ENCODE assay signal across 8 cellular contexts in genomic region chr11:69010964-69011623, GRCh38. TPM values are rescaled to one million over a fixed set of nuclear protein-coding genes. Genes with fewer than 3 reads are reported as not detected.
A peak's percentile ranks its signal among the peaks of the same experiment; 100 is the strongest.
DNase-seq lines count a peak whose midpoint lies in the region; ATAC-seq, FAIRE-seq and TF ChIP-seq lines count a peak whose summit lies in the region.

No MANE protein-coding gene starts in this region.

- TF ChIP-seq POLR2A in uterus (IDR thresholded peaks at IDR 0.05): peak; percentile 75 to 77

- no peaks in the 10 kb centered on the region for H3K9me3 Mint-ChIP-seq in activated T-helper 1 cell treated with anti-CD3 and anti-CD28 coated beads, Interleukin-12 subunit alpha, Interleukin-12 subunit beta, Interleukin-2, Interleukin-4 antibody, amounts not matched to agents 30 ng/mL and 10 ng/mL and 1 ng/mL, durations not matched to agents 14 hours and 24 hours and 36 hours

- intact Hi-C loops in activated T-helper 1 cell treated with anti-CD3 and anti-CD28 coated beads, Interleukin-12 subunit alpha, Interleukin-12 subunit beta, Interleukin-2, Interleukin-4 antibody, amounts not matched to agents 30 ng/mL and 10 ng/mL and 1 ng/mL, durations not matched to agents 14 hours and 24 hours and 36 hours (cut with micrococcal nuclease): no loop called here
- intact Hi-C loops in uterus (cut with DNase I; ENCODE audit: low total_unique reads): loop anchor here (10.0 kb wide), 1 partner anchor 64 kb away; no protein-coding TSS in a partner anchor

- no peaks in the 10 kb centered on the region for H3K36me3 ChIP-seq in HUES6 (ENCODE audit: control insufficient read depth, insufficient read depth, low read length)
- H3K36me3 ChIP-seq in uterus: no peaks in the 10 kb centered on the region

- DNase-seq in AG09309 (ENCODE audit: low read depth) (peak; percentile 46), frontal cortex (ENCODE audit: low spot score in 2 of 2) (peak; percentile 74 to 79), omental fat pad (ENCODE audit: low spot score) (no peak), uterus (peak; percentile 88 to 89), DMS79 treated with DMSO at 0.1 percent for 48 hours (lab: John Stamatoyannopoulos, UW) (no peak)
- DNase-seq in activated T-helper 1 cell treated with anti-CD3 and anti-CD28 coated beads, Interleukin-12 subunit alpha, Interleukin-12 subunit beta, Interleukin-2, Interleukin-4 antibody, amounts not matched to agents 30 ng/mL and 10 ng/mL and 1 ng/mL, durations not matched to agents 14 hours and 24 hours and 36 hours (ENCODE audit: low spot score): peak; percentile 6

- TF ChIP-seq CTCF in AG09309 (IDR thresholded peaks at IDR 0.05; ENCODE audit: control insufficient read depth, insufficient read depth, low read depth, low read length, missing control alignments): no peak
- no peak for TF ChIP-seq CTCF in omental fat pad (IDR thresholded peaks at IDR 0.05)
- peak in 1 of 4 experiments; percentile 3 for TF ChIP-seq CTCF in uterus (IDR thresholded peaks at IDR 0.05)

- H3K9me3 ChIP-seq in HUES6 (ENCODE audit: control insufficient read depth, insufficient read depth, low read depth, low read length) (no peaks in the 10 kb centered on the region), uterus (no peaks in the 10 kb centered on the region)

- H3K27me3 ChIP-seq in HUES6 (ENCODE audit: control insufficient read depth, insufficient read depth, low read length) (no peaks in the 10 kb centered on the region), uterus (no peaks in the 10 kb centered on the region)

- H3K36me3 Mint-ChIP-seq in activated T-helper 1 cell treated with anti-CD3 and anti-CD28 coated beads, Interleukin-12 subunit alpha, Interleukin-12 subunit beta, Interleukin-2, Interleukin-4 antibody, amounts not matched to agents 30 ng/mL and 10 ng/mL and 1 ng/mL, durations not matched to agents 14 hours and 24 hours and 36 hours (ENCODE audit: low read depth): no peaks in the 10 kb centered on the region

- H3K9ac ChIP-seq in HUES6 (ENCODE audit: low read length): peak overlapping the region; percentile 31

- H3K4me3 ChIP-seq in AG09309 (ENCODE audit: control insufficient read depth, low read depth, low read length): peak overlapping the region; percentile 69
- peak overlapping the region; percentile 40 for H3K4me3 ChIP-seq in HUES6 (ENCODE audit: low read depth, low read length)
- peak overlapping the region; percentile 61 to 83 for H3K4me3 ChIP-seq in uterus

- H3K4me3 Mint-ChIP-seq in activated T-helper 1 cell treated with anti-CD3 and anti-CD28 coated beads, Interleukin-12 subunit alpha, Interleukin-12 subunit beta, Interleukin-2, Interleukin-4 antibody, amounts not matched to agents 30 ng/mL and 10 ng/mL and 1 ng/mL, durations not matched to agents 14 hours and 24 hours and 36 hours: no peak overlapping the region

- peaks cover 68% of the 10 kb centered on the region for H3K4me1 ChIP-seq in HUES6 (ENCODE audit: control insufficient read depth, insufficient read depth, low read length)
- H3K4me1 ChIP-seq in uterus: peaks cover 7 to 22% of the 10 kb centered on the region in 2 donors

- FAIRE-seq in frontal cortex (lab: Jason Lieb, UNC): no peak

- no peak overlapping the region for H3K27ac Mint-ChIP-seq in activated T-helper 1 cell treated with anti-CD3 and anti-CD28 coated beads, Interleukin-12 subunit alpha, Interleukin-12 subunit beta, Interleukin-2, Interleukin-4 antibody, amounts not matched to agents 30 ng/mL and 10 ng/mL and 1 ng/mL, durations not matched to agents 14 hours and 24 hours and 36 hours

- ATAC-seq in omental fat pad (ENCODE audit: low FRiP score) (peak; percentile 20), HG03196 (IDR thresholded peaks at IDR 0.05; ENCODE audit: unreplicated experiment) (no peak)

- peaks cover 17% of the 10 kb centered on the region for H3K27me3 Mint-ChIP-seq in activated T-helper 1 cell treated with anti-CD3 and anti-CD28 coated beads, Interleukin-12 subunit alpha, Interleukin-12 subunit beta, Interleukin-2, Interleukin-4 antibody, amounts not matched to agents 30 ng/mL and 10 ng/mL and 1 ng/mL, durations not matched to agents 14 hours and 24 hours and 36 hours (ENCODE audit: insufficient read depth)

- H3K4me1 Mint-ChIP-seq in activated T-helper 1 cell treated with anti-CD3 and anti-CD28 coated beads, Interleukin-12 subunit alpha, Interleukin-12 subunit beta, Interleukin-2, Interleukin-4 antibody, amounts not matched to agents 30 ng/mL and 10 ng/mL and 1 ng/mL, durations not matched to agents 14 hours and 24 hours and 36 hours (ENCODE audit: low read depth): no peaks in the 10 kb centered on the region

- H3K27ac ChIP-seq in HUES6 (ENCODE audit: low read depth, low read length) (no peak overlapping the region), uterus (peak overlapping the region; percentile 97 to 99)

RNA-seq across cellular contexts. Expression of gene MRGPRF, which starts 2.0 kb away (rescaled TPM):
- total RNA-seq in activated T-helper 1 cell treated with anti-CD3 and anti-CD28 coated beads, Interleukin-12 subunit alpha, Interleukin-12 subunit beta, Interleukin-2, Interleukin-4 antibody, amounts not matched to agents 30 ng/mL and 10 ng/mL and 1 ng/mL, durations not matched to agents 14 hours and 24 hours and 36 hours: not detected in 2 replicates
- total RNA-seq in frontal cortex: 1.2 TPM
- total RNA-seq in omental fat pad: 10 to 100 TPM; 27.8 to 59.4 (median 54.5) TPM
- total RNA-seq in uterus: 100 to 1,000 TPM in 1 of 4 donors, 10 to 100 TPM in 3; 52.6 to 173 (median 75.0) TPM

RNA-seq across cellular contexts. Expression of gene MRGPRD, which starts 30.3 kb away (rescaled TPM):
- total RNA-seq in activated T-helper 1 cell treated with anti-CD3 and anti-CD28 coated beads, Interleukin-12 subunit alpha, Interleukin-12 subunit beta, Interleukin-2, Interleukin-4 antibody, amounts not matched to agents 30 ng/mL and 10 ng/mL and 1 ng/mL, durations not matched to agents 14 hours and 24 hours and 36 hours: not detected in 2 replicates
- total RNA-seq in frontal cortex (not detected), omental fat pad (not detected), uterus (under 1 TPM in 1 of 4 donors, not detected in 3; 0.41 TPM)

RNA-seq across cellular contexts. Expression of gene TPCN2, which starts 37.6 kb away (rescaled TPM):
- total RNA-seq in activated T-helper 1 cell treated with anti-CD3 and anti-CD28 coated beads, Interleukin-12 subunit alpha, Interleukin-12 subunit beta, Interleukin-2, Interleukin-4 antibody, amounts not matched to agents 30 ng/mL and 10 ng/mL and 1 ng/mL, durations not matched to agents 14 hours and 24 hours and 36 hours: 17.4 and 19.2 TPM in 2 replicates
- 6.1 TPM for total RNA-seq in frontal cortex
- total RNA-seq in omental fat pad: 10 to 100 TPM; 11.8 to 23.3 (median 15.4) TPM
- total RNA-seq in uterus: 10 to 100 TPM in 3 of 4 donors, 1 to 10 TPM in 1; 5.6 to 54.6 (median 17.7) TPM

Comparison
In these comparisons a context has a peak if more than half of its experiments do, and no peak if none do; other contexts are left out.
1. DNase-seq: peak in AG09309 (single experiment), activated T-helper 1 cell treated with anti-CD3 and anti-CD28 coated beads, Interleukin-12 subunit alpha, Interleukin-12 subunit beta, Interleukin-2, Interleukin-4 antibody, amounts not matched to agents 30 ng/mL and 10 ng/mL and 1 ng/mL, durations not matched to agents 14 hours and 24 hours and 36 hours (single experiment), frontal cortex (2 of 2) and uterus (2 of 2); none in omental fat pad (single experiment) and DMS79 treated with DMSO at 0.1 percent for 48 hours (single experiment).
2. RNA of gene MRGPRF, which starts 2.0 kb away (total RNA-seq): 52.6 to 173 TPM in uterus and 27.8 to 59.4 TPM in omental fat pad; 1.2 TPM in frontal cortex (single experiment) and not detected in activated T-helper 1 cell treated with anti-CD3 and anti-CD28 coated beads, Interleukin-12 subunit alpha, Interleukin-12 subunit beta, Interleukin-2, Interleukin-4 antibody, amounts not matched to agents 30 ng/mL and 10 ng/mL and 1 ng/mL, durations not matched to agents 14 hours and 24 hours and 36 hours; every median in the first group is over 10 times any median in the second.
3. Peak in every context shown above with its lines, with median percentiles within 50 percentile points of each other: H3K4me3 ChIP-seq.